In the genomic region with DNA sequence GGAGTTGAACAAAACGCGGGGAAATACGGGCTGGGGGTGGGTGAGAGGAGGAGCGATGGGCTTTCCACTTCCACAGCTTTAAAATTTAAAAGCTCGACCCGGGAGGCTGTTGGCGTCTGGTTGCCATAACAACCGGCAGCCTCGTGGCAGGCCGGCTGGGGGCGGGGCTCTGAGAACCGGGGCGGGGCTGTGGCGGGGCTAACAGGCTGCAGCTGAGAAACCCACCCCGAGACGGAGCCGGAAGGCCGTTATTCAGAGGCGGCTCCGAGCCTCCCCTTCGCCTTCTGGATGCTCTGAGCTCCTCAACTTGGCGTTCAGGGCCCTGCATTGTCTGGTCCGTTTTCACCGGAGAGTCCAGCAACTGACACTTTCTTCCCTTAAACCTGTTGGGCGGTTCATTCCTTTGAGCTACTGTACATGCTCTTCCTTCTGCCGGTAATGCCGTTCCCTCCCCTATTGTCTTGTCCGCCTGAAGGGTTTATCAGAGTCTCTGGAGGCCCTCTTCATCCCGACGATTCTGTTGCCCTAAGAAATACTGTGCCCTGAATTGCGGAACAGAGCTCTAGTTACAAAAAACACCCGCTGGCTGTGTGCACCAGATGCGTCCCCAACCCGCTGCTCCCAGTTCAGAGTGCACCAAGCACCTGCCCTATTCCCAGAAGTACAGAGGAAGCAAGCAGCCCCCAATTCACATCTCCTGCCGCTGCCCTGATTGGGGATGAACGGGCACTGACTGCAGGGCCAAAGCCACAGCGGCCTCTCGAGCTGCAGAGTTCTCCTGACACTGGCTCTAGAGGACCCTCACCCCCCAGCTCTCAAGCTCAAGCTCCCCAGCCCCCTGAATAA, we compare ENCODE assay signal across 8 cellular contexts. TPM values are rescaled to one million over a fixed set of nuclear protein-coding genes. Genes with fewer than 3 reads are reported as not detected.
DNase-seq lines count a peak whose midpoint lies in the region; ATAC-seq and TF ChIP-seq lines count a peak whose summit lies in the region.

No MANE protein-coding gene starts in this region.

- peak overlapping the region; percentile 46 for H3K27ac Mint-ChIP-seq in activated naive CD4-positive, alpha-beta T cell treated with anti-CD3 and anti-CD28 coated beads for 36 hours

- peaks cover 23% of the 10 kb centered on the region for H3K79me2 ChIP-seq in Karpas-422 (ENCODE audit: low read length)

- WGBS in suprapubic skin, result 9% methylated on average over 36 of the region's 38 CpGs

- no peaks in the 10 kb centered on the region for H4K20me1 ChIP-seq in Karpas-422 (ENCODE audit: insufficient read depth, low read depth, low read length)

- peaks cover 16% of the 10 kb centered on the region for H3K4me1 Mint-ChIP-seq in activated naive CD4-positive, alpha-beta T cell treated with anti-CD3 and anti-CD28 coated beads for 36 hours (ENCODE audit: low read depth)

- H2AFZ ChIP-seq in Karpas-422 (ENCODE audit: low read length), result peak overlapping the region; percentile 86

- H3K9me2 ChIP-seq in Karpas-422 (replicated peaks; ENCODE audit: insufficient read depth, low read length), result no peaks in the 10 kb centered on the region

- no peak for TF ChIP-seq EP300 in suprapubic skin (IDR thresholded peaks at IDR 0.05)

- CTCF ChIA-PET in activated naive CD4-positive, alpha-beta T cell treated with anti-CD3 and anti-CD28 coated beads for 36 hours (lab: Charles Lee), result interaction anchor here (1.2 kb wide), 3 partner anchors 32 to 221 kb away, joined by 3 to 4 read pairs (median 4); a partner anchor contains a TSS

- H3K27me3 ChIP-seq in Karpas-422 (ENCODE audit: low read length), result no peaks in the 10 kb centered on the region
- no peaks in the 10 kb centered on the region for H3K27me3 ChIP-seq in SJSA1 (replicated peaks)
- no peaks in the 10 kb centered on the region for H3K27me3 ChIP-seq in suprapubic skin

- no peaks in the 10 kb centered on the region for H3K36me3 Mint-ChIP-seq in activated naive CD4-positive, alpha-beta T cell treated with anti-CD3 and anti-CD28 coated beads for 36 hours (ENCODE audit: low read depth)

- no peaks in the 10 kb centered on the region for H3K9me3 Mint-ChIP-seq in activated naive CD4-positive, alpha-beta T cell treated with anti-CD3 and anti-CD28 coated beads for 36 hours

- no peak for TF ChIP-seq POLR2A in suprapubic skin (IDR thresholded peaks at IDR 0.05)

- H3K9ac ChIP-seq in Karpas-422 (ENCODE audit: low read length), result peak overlapping the region; percentile 89

- H3K4me1 ChIP-seq in Karpas-422 (ENCODE audit: low read length) (peaks cover 15% of the 10 kb centered on the region), SJSA1 (replicated peaks) (peaks cover 5% of the 10 kb centered on the region), suprapubic skin (peaks cover 18% of the 10 kb centered on the region)

- H3K4me3 Mint-ChIP-seq in activated naive CD4-positive, alpha-beta T cell treated with anti-CD3 and anti-CD28 coated beads for 36 hours, result peak overlapping the region; percentile 87

- H3K36me3 ChIP-seq in Karpas-422 (ENCODE audit: insufficient read depth, low read length) (no peaks in the 10 kb centered on the region), SJSA1 (peaks cover 12% of the 10 kb centered on the region), suprapubic skin (peaks cover 6% of the 10 kb centered on the region)

- peak; percentile 85 for DNase-seq in ELR (ENCODE audit: low read depth)
- peak; percentile 96 for DNase-seq in Karpas-422
- DNase-seq in SJSA1 (ENCODE audit: low read depth in 1 of 2, low spot score in 2 of 2), result peak in 1 of 2 experiments; percentile 93
- DNase-seq in activated naive CD4-positive, alpha-beta T cell treated with anti-CD3 and anti-CD28 coated beads for 36 hours, result peak; percentile 92
- peak; percentile 77 for DNase-seq in globus pallidus (ENCODE audit: low spot score)
- DNase-seq in occipital lobe (lab: John Stamatoyannopoulos, UW), result peak; percentile 66
- peak; percentile 94 to 96 for DNase-seq in suprapubic skin (ENCODE audit: low spot score in 2 of 2)

- no peaks in the 10 kb centered on the region for H3K27me3 Mint-ChIP-seq in activated naive CD4-positive, alpha-beta T cell treated with anti-CD3 and anti-CD28 coated beads for 36 hours (ENCODE audit: low read depth)

- peak overlapping the region; percentile 83 for H3K4me2 ChIP-seq in Karpas-422 (ENCODE audit: low read depth, low read length, poor library complexity, severe bottlenecking)

- ATAC-seq in GM21825 (IDR thresholded peaks at IDR 0.05; ENCODE audit: unreplicated experiment), result peak; percentile 56

- intact Hi-C loops in activated naive CD4-positive, alpha-beta T cell treated with anti-CD3 and anti-CD28 coated beads for 36 hours (cut with micrococcal nuclease), result loop anchor here (1.0 kb wide), 5 partner anchors 32 to 223 kb away; a partner anchor contains a TSS

- H3K27ac ChIP-seq in Karpas-422 (ENCODE audit: low read length) (peak overlapping the region; percentile 69), SJSA1 (peak overlapping the region; percentile 53), suprapubic skin (peak overlapping the region; percentile 81)

- no peaks in the 10 kb centered on the region for H3K9me3 ChIP-seq in Karpas-422 (ENCODE audit: low read length)
- no peaks in the 10 kb centered on the region for H3K9me3 ChIP-seq in SJSA1 (replicated peaks)
- H3K9me3 ChIP-seq in suprapubic skin, result no peaks in the 10 kb centered on the region

- peak overlapping the region; percentile 91 for H3K4me3 ChIP-seq in Karpas-422 (ENCODE audit: low read length)
- H3K4me3 ChIP-seq in SJSA1, result peak overlapping the region; percentile 70
- peak overlapping the region; percentile 94 for H3K4me3 ChIP-seq in suprapubic skin

- no peak for TF ChIP-seq CTCF in suprapubic skin (IDR thresholded peaks at IDR 0.05)

RNA-seq across cellular contexts. Expression of a gene that starts 0.6 kb away (rescaled TPM):
- total RNA-seq in Karpas-422 (2014; rRNA removed; shearing (Covaris generic); ENCODE audit: low replicate concordance), result 0.22 and 3.7 TPM in 2 replicates
- total RNA-seq in SJSA1 (2014; rRNA removed; shearing (Covaris generic)), result 0.38 and 1.1 TPM in 2 replicates
- total RNA-seq in activated naive CD4-positive, alpha-beta T cell treated with anti-CD3 and anti-CD28 coated beads for 36 hours, result under 1 TPM in 1 of 2 experiments, not detected in 1; 0.07 TPM
- 0.62 TPM for total RNA-seq in occipital lobe
- total RNA-seq in suprapubic skin, result 1 to 10 TPM in 2 of 4 donors, under 1 TPM in 1, not detected in 1; 0.36 to 1.7 (median 1.4) TPM

RNA-seq across cellular contexts. Expression of a gene that starts 0.9 kb away (rescaled TPM):
- 6.4 and 16.8 TPM in 2 replicates for total RNA-seq in Karpas-422 (2014; rRNA removed; shearing (Covaris generic); ENCODE audit: low replicate concordance)
- 20.9 and 21.9 TPM in 2 replicates for total RNA-seq in SJSA1 (2014; rRNA removed; shearing (Covaris generic))
- 10 to 100 TPM in 1 of 2 experiments, 1 to 10 TPM in 1; 8.2 to 11.7 TPM for total RNA-seq in activated naive CD4-positive, alpha-beta T cell treated with anti-CD3 and anti-CD28 coated beads for 36 hours
- 19.8 TPM for total RNA-seq in occipital lobe
- total RNA-seq in suprapubic skin, result 10 to 100 TPM; 11.5 to 36.5 (median 20.0) TPM

RNA-seq across cellular contexts. Expression of a gene that starts 32.0 kb away (rescaled TPM):
- total RNA-seq in Karpas-422 (2014; rRNA removed; shearing (Covaris generic); ENCODE audit: low replicate concordance), result 4.9 and 11.9 TPM in 2 replicates
- total RNA-seq in SJSA1 (2014; rRNA removed; shearing (Covaris generic)), result 8.8 and 15.1 TPM in 2 replicates
- total RNA-seq in activated naive CD4-positive, alpha-beta T cell treated with anti-CD3 and anti-CD28 coated beads for 36 hours, result 10 to 100 TPM in 1 of 2 experiments, 1 to 10 TPM in 1; 8.9 to 11.2 TPM
- total RNA-seq in occipital lobe (10.5 TPM), suprapubic skin (10 to 100 TPM in 2 of 4 donors, 1 to 10 TPM in 2; 7.9 to 17.6 (median 12.4) TPM)

RNA-seq across cellular contexts. Expression of a gene that starts 41.6 kb away (rescaled TPM):
- total RNA-seq in Karpas-422 (2014; rRNA removed; shearing (Covaris generic); ENCODE audit: low replicate concordance), result 24.0 and 53.9 TPM in 2 replicates
- total RNA-seq in SJSA1 (2014; rRNA removed; shearing (Covaris generic)), result 63.5 and 83.0 TPM in 2 replicates
- total RNA-seq in activated naive CD4-positive, alpha-beta T cell treated with anti-CD3 and anti-CD28 coated beads for 36 hours, result 10 to 100 TPM; 20.0 to 20.7 TPM
- total RNA-seq in occipital lobe (33.4 TPM), suprapubic skin (10 to 100 TPM; 19.9 to 32.7 (median 24.6) TPM)

RNA-seq across cellular contexts. Expression of a gene that starts 53.2 kb away (rescaled TPM):
- total RNA-seq in Karpas-422 (2014; rRNA removed; shearing (Covaris generic); ENCODE audit: low replicate concordance), result not detected in 2 replicates
- total RNA-seq in SJSA1 (2014; rRNA removed; shearing (Covaris generic)), result not detected in 2 replicates
- total RNA-seq in activated naive CD4-positive, alpha-beta T cell treated with anti-CD3 and anti-CD28 coated beads for 36 hours, result not detected
- total RNA-seq in occipital lobe, result not detected
- not detected for total RNA-seq in suprapubic skin
